ENCODE assay signal across 24 cellular contexts in genomic region chr14:96029089-96029650, GRCh38.
"Had no signal": no experiment of that assay in that cellular context is flagged by ENCODE, and none has a peak within 500 bp of the region (broad histone marks: within the 10 kb centered on the region; RNA-seq: fewer than 3 reads in every experiment).

No MANE protein-coding gene starts in this region.

- H3K4me1 Mint-ChIP-seq: IgD-negative memory B cell had no signal

- H3K27ac ChIP-seq: SK-N-MC, VCaP had no signal

- H3K27ac Mint-ChIP-seq: activated CD4-positive, alpha-beta memory T cell treated with anti-CD3 and anti-CD28 coated beads, Interleukin-2, amount 10 ng/mL, durations not matched to agents 7 days and 5 days; activated naive CD4-positive, alpha-beta T cell treated with anti-CD3 and anti-CD28 coated beads for 36 hours; activated naive CD8-positive, alpha-beta T cell; activated T-helper 17 cell treated with anti-CD3 and anti-CD28 coated beads, Interleukin-2, amount 50 U/mL, for 72 hours; IgD-negative memory B cell had no signal

- ATAC-seq: activated T-helper 17 cell treated with anti-CD3 and anti-CD28 coated beads, Interleukin-2, amount 50 U/mL, for 72 hours; T-cell had no signal

- H3K4me3 ChIP-seq: SK-N-MC had no signal

- H3K36me3 Mint-ChIP-seq: activated naive CD8-positive, alpha-beta T cell; IgD-negative memory B cell; T-cell had no signal

- H3K4me3 Mint-ChIP-seq: activated CD4-positive, alpha-beta memory T cell treated with anti-CD3 and anti-CD28 coated beads, Interleukin-2, amount 10 ng/mL, durations not matched to agents 7 days and 5 days; activated naive CD4-positive, alpha-beta T cell treated with anti-CD3 and anti-CD28 coated beads for 36 hours; activated naive CD8-positive, alpha-beta T cell; activated T-helper 17 cell treated with anti-CD3 and anti-CD28 coated beads, Interleukin-2, amount 50 U/mL, for 72 hours; IgD-negative memory B cell; T-cell had no signal

- H3K27me3 Mint-ChIP-seq: activated CD4-positive, alpha-beta memory T cell treated with anti-CD3 and anti-CD28 coated beads, Interleukin-2, amount 10 ng/mL, durations not matched to agents 7 days and 5 days; activated T-helper 17 cell treated with anti-CD3 and anti-CD28 coated beads, Interleukin-2, amount 50 U/mL, for 72 hours had no signal

- DNase-seq: activated CD4-positive, alpha-beta memory T cell treated with anti-CD3 and anti-CD28 coated beads, Interleukin-2, amount 10 ng/mL, durations not matched to agents 7 days and 5 days; activated CD4-positive, alpha-beta T cell treated with anti-CD3 and anti-CD28 coated beads, Interleukin-2, amount 50 U/mL, for 1 hour; activated CD4-positive, CD25-positive, alpha-beta regulatory T cell; activated gamma-delta T cell; activated naive CD4-positive, alpha-beta T cell treated with anti-CD3 and anti-CD28 coated beads for 36 hours; activated T-cell treated with anti-CD3 and anti-CD28 coated beads for 4 hours; activated T-cell treated with anti-CD3 and anti-CD28 coated beads, Interleukin-2, amount 50 U/mL, for 48 hours; KG1; NCI-H1048; NCI-H146; NCI-H187 treated with DMSO at 0.1 percent for 48 hours; NCI-H2081 treated with DMSO at 0.1 percent for 48 hours; NCI-H2171 treated with DMSO at 0.1 percent for 48 hours; NCI-H226; NCI-H526; NCI-H82; T-cell; T-helper 2 cell; T1000 had no signal

- H3K9me3 Mint-ChIP-seq: activated CD4-positive, alpha-beta memory T cell treated with anti-CD3 and anti-CD28 coated beads, Interleukin-2, amount 10 ng/mL, durations not matched to agents 7 days and 5 days; activated naive CD4-positive, alpha-beta T cell treated with anti-CD3 and anti-CD28 coated beads for 36 hours; activated T-helper 17 cell treated with anti-CD3 and anti-CD28 coated beads, Interleukin-2, amount 50 U/mL, for 72 hours; T-cell had no signal
